1 cellular context compared by ENCODE assay signal in the genomic region with DNA sequence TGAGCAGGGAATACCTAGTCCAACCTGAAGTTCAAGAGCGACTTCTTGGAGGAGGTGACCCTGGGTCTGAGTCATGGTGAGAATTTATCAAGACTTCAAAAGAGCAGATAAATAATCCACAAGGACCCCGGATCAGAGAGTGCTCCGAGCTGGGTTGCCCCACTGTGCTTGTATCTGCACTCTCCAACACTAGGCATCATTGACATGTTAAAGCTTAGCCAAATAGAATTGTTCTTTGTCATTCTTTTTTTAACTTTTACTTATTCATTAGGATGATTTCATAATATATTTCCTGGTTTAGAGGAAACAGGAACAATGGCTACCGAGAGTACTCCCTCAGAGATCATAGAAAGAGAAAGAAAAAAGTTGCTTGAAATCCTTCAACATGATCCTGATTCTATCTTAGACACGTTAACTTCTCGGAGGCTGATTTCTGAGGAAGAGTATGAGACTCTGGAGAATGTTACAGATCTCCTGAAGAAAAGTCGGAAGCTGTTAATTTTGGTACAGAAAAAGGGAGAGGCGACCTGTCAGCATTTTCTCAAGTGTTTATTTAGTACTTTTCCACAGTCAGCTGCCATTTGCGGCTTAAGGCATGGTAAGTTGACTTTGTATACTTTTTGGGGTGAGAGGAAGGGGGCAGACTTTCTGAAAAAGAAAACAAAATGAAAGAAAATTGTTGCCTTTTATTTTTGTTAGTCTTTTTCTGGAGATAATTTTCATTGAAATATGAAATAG.
A peak's percentile ranks its signal among the peaks of the same experiment; 100 is the strongest.
TF ChIP-seq lines count a peak whose summit lies in the region.

A gene with protein sequence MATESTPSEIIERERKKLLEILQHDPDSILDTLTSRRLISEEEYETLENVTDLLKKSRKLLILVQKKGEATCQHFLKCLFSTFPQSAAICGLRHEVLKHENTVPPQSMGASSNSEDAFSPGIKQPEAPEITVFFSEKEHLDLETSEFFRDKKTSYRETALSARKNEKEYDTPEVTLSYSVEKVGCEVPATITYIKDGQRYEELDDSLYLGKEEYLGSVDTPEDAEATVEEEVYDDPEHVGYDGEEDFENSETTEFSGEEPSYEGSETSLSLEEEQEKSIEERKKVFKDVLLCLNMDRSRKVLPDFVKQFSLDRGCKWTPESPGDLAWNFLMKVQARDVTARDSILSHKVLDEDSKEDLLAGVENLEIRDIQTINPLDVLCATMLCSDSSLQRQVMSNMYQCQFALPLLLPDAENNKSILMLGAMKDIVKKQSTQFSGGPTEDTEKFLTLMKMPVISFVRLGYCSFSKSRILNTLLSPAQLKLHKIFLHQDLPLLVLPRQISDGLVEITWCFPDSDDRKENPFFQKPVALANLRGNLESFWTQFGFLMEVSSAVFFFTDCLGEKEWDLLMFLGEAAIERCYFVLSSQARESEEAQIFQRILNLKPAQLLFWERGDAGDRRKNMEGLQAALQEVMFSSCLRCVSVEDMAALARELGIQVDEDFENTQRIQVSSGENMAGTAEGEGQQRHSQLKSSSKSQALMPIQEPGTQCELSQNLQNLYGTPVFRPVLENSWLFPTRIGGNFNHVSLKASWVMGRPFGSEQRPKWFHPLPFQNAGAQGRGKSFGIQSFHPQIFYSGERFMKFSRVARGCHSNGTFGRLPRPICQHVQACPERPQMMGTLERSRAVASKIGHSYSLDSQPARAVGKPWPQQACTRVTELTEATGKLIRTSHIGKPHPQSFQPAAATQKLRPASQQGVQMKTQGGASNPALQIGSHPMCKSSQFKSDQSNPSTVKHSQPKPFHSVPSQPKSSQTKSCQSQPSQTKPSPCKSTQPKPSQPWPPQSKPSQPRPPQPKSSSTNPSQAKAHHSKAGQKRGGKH (plus strand): TSS at position 300 of the 738 bp plus-strand sequence. CDS start 16 bp downstream, at position 316.

TF ChIP-seq in K562, 482 proteins besides CTCF, POLR2A, EP300 and RAD21 (continued from another document and continues in another):
- TF ChIP-seq, protein P1, sequence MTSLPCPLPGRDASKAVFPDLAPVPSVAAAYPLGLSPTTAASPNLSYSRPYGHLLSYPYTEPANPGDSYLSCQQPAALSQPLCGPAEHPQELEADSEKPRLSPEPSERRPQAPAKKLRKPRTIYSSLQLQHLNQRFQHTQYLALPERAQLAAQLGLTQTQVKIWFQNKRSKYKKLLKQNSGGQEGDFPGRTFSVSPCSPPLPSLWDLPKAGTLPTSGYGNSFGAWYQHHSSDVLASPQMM (CRISPR knock-in tag; IDR thresholded peaks at IDR 0.05), result no peak
- no peak for TF ChIP-seq THRAP3 (IDR thresholded peaks at IDR 0.05; ENCODE audit: borderline replicate concordance)
- TF ChIP-seq, protein P2, sequence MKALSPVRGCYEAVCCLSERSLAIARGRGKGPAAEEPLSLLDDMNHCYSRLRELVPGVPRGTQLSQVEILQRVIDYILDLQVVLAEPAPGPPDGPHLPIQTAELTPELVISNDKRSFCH (CRISPR knock-in tag; IDR thresholded peaks at IDR 0.05), result no peak
- TF ChIP-seq, protein P2 (tag; IDR thresholded peaks at IDR 0.05), result no peak
- no peak for TF ChIP-seq MED1 (CRISPR knock-in tag; IDR thresholded peaks at IDR 0.05; ENCODE audit: borderline replicate concordance)
- no peak for TF ChIP-seq STAT5B (CRISPR knock-in tag; IDR thresholded peaks at IDR 0.05)
- TF ChIP-seq, protein P3, sequence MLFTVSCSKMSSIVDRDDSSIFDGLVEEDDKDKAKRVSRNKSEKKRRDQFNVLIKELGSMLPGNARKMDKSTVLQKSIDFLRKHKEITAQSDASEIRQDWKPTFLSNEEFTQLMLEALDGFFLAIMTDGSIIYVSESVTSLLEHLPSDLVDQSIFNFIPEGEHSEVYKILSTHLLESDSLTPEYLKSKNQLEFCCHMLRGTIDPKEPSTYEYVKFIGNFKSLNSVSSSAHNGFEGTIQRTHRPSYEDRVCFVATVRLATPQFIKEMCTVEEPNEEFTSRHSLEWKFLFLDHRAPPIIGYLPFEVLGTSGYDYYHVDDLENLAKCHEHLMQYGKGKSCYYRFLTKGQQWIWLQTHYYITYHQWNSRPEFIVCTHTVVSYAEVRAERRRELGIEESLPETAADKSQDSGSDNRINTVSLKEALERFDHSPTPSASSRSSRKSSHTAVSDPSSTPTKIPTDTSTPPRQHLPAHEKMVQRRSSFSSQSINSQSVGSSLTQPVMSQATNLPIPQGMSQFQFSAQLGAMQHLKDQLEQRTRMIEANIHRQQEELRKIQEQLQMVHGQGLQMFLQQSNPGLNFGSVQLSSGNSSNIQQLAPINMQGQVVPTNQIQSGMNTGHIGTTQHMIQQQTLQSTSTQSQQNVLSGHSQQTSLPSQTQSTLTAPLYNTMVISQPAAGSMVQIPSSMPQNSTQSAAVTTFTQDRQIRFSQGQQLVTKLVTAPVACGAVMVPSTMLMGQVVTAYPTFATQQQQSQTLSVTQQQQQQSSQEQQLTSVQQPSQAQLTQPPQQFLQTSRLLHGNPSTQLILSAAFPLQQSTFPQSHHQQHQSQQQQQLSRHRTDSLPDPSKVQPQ (CRISPR knock-in tag; IDR thresholded peaks at IDR 0.05; ENCODE audit: borderline replicate concordance), result no peak
- TF ChIP-seq RBM15 (IDR thresholded peaks at IDR 0.05; ENCODE audit: insufficient read depth, low read length), result no peak
- no peak for TF ChIP-seq PTRF (tag; IDR thresholded peaks at IDR 0.05)
- TF ChIP-seq, protein P4, sequence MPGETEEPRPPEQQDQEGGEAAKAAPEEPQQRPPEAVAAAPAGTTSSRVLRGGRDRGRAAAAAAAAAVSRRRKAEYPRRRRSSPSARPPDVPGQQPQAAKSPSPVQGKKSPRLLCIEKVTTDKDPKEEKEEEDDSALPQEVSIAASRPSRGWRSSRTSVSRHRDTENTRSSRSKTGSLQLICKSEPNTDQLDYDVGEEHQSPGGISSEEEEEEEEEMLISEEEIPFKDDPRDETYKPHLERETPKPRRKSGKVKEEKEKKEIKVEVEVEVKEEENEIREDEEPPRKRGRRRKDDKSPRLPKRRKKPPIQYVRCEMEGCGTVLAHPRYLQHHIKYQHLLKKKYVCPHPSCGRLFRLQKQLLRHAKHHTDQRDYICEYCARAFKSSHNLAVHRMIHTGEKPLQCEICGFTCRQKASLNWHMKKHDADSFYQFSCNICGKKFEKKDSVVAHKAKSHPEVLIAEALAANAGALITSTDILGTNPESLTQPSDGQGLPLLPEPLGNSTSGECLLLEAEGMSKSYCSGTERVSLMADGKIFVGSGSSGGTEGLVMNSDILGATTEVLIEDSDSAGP (CRISPR knock-in tag; IDR thresholded peaks at IDR 0.05), result no peak
- TF ChIP-seq ZNF133 (CRISPR knock-in tag; IDR thresholded peaks at IDR 0.05), result no peak
- TF ChIP-seq, protein P5, sequence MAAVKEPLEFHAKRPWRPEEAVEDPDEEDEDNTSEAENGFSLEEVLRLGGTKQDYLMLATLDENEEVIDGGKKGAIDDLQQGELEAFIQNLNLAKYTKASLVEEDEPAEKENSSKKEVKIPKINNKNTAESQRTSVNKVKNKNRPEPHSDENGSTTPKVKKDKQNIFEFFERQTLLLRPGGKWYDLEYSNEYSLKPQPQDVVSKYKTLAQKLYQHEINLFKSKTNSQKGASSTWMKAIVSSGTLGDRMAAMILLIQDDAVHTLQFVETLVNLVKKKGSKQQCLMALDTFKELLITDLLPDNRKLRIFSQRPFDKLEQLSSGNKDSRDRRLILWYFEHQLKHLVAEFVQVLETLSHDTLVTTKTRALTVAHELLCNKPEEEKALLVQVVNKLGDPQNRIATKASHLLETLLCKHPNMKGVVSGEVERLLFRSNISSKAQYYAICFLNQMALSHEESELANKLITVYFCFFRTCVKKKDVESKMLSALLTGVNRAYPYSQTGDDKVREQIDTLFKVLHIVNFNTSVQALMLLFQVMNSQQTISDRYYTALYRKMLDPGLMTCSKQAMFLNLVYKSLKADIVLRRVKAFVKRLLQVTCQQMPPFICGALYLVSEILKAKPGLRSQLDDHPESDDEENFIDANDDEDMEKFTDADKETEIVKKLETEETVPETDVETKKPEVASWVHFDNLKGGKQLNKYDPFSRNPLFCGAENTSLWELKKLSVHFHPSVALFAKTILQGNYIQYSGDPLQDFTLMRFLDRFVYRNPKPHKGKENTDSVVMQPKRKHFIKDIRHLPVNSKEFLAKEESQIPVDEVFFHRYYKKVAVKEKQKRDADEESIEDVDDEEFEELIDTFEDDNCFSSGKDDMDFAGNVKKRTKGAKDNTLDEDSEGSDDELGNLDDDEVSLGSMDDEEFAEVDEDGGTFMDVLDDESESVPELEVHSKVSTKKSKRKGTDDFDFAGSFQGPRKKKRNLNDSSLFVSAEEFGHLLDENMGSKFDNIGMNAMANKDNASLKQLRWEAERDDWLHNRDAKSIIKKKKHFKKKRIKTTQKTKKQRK (IDR thresholded peaks at IDR 0.05; ENCODE audit: borderline replicate concordance, low read depth, low read length), result no peak
- TF ChIP-seq, protein P6, sequence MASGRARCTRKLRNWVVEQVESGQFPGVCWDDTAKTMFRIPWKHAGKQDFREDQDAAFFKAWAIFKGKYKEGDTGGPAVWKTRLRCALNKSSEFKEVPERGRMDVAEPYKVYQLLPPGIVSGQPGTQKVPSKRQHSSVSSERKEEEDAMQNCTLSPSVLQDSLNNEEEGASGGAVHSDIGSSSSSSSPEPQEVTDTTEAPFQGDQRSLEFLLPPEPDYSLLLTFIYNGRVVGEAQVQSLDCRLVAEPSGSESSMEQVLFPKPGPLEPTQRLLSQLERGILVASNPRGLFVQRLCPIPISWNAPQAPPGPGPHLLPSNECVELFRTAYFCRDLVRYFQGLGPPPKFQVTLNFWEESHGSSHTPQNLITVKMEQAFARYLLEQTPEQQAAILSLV (tag; IDR thresholded peaks at IDR 0.05), result no peak
- TF ChIP-seq TEAD1 (CRISPR knock-in tag; IDR thresholded peaks at IDR 0.05), result 0 out of 4 replicates have a peak, but pooled peaks of 1 of the 2 experiments have one; percentile 4
- TF ChIP-seq, protein P7, sequence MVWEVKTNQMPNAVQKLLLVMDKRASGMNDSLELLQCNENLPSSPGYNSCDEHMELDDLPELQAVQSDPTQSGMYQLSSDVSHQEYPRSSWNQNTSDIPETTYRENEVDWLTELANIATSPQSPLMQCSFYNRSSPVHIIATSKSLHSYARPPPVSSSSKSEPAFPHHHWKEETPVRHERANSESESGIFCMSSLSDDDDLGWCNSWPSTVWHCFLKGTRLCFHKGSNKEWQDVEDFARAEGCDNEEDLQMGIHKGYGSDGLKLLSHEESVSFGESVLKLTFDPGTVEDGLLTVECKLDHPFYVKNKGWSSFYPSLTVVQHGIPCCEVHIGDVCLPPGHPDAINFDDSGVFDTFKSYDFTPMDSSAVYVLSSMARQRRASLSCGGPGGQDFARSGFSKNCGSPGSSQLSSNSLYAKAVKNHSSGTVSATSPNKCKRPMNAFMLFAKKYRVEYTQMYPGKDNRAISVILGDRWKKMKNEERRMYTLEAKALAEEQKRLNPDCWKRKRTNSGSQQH (CRISPR knock-in tag; IDR thresholded peaks at IDR 0.05), result no peak
- no peak for TF ChIP-seq SMAD3 (CRISPR knock-in tag; conservative IDR thresholded peaks at IDR 0.05)
- no peak for TF ChIP-seq NR2C1 (IDR thresholded peaks at IDR 0.05)
- no peak for TF ChIP-seq NR2C1 (tag; IDR thresholded peaks at IDR 0.05)
- no peak for TF ChIP-seq HNRNPH1 (optimal IDR thresholded peaks at IDR 0.05; ENCODE audit: low read depth, low read length)
- peak; percentile 68 for TF ChIP-seq EP400 (IDR thresholded peaks at IDR 0.05)
- no peak for TF ChIP-seq NCOA6 (IDR thresholded peaks at IDR 0.05)
- no peak for TF ChIP-seq CXXC5 (CRISPR knock-in tag; IDR thresholded peaks at IDR 0.05)
- TF ChIP-seq, protein P8, sequence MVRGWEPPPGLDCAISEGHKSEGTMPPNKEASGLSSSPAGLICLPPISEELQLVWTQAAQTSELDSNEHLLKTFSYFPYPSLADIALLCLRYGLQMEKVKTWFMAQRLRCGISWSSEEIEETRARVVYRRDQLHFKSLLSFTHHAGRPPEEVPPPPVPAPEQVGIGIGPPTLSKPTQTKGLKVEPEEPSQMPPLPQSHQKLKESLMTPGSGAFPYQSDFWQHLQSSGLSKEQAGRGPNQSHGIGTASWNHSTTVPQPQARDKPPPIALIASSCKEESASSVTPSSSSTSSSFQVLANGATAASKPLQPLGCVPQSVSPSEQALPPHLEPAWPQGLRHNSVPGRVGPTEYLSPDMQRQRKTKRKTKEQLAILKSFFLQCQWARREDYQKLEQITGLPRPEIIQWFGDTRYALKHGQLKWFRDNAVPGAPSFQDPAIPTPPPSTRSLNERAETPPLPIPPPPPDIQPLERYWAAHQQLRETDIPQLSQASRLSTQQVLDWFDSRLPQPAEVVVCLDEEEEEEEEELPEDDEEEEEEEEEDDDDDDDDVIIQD (CRISPR knock-in tag; IDR thresholded peaks at IDR 0.05), result no peak
- peak; percentile 76 for TF ChIP-seq MEIS2 (IDR thresholded peaks at IDR 0.05; ENCODE audit: partially characterized antibody)
- TF ChIP-seq PURB (CRISPR knock-in tag; IDR thresholded peaks at IDR 0.05; ENCODE audit: low read depth), result no peak
- 0 out of 2 replicates have a peak, but pooled peaks have one; percentile 28 for TF ChIP-seq ZNF644 (tag; IDR thresholded peaks at IDR 0.05; ENCODE audit: low read depth)
- TF ChIP-seq, protein P9, sequence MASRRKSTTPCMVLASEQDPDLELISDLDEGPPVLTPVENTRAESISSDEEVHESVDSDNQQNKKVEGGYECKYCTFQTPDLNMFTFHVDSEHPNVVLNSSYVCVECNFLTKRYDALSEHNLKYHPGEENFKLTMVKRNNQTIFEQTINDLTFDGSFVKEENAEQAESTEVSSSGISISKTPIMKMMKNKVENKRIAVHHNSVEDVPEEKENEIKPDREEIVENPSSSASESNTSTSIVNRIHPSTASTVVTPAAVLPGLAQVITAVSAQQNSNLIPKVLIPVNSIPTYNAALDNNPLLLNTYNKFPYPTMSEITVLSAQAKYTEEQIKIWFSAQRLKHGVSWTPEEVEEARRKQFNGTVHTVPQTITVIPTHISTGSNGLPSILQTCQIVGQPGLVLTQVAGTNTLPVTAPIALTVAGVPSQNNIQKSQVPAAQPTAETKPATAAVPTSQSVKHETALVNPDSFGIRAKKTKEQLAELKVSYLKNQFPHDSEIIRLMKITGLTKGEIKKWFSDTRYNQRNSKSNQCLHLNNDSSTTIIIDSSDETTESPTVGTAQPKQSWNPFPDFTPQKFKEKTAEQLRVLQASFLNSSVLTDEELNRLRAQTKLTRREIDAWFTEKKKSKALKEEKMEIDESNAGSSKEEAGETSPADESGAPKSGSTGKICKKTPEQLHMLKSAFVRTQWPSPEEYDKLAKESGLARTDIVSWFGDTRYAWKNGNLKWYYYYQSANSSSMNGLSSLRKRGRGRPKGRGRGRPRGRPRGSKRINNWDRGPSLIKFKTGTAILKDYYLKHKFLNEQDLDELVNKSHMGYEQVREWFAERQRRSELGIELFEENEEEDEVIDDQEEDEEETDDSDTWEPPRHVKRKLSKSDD (conservative IDR thresholded peaks at IDR 0.05; ENCODE audit: low read length), result no peak
- TF ChIP-seq GTF2E2 (tag; IDR thresholded peaks at IDR 0.05), result peak; percentile 75
- TF ChIP-seq ZBTB1 (CRISPR knock-in tag; IDR thresholded peaks at IDR 0.05; ENCODE audit: borderline replicate concordance, low read depth), result no peak
- TF ChIP-seq ARNT (IDR thresholded peaks at IDR 0.05), result no peak
- TF ChIP-seq, protein P10, sequence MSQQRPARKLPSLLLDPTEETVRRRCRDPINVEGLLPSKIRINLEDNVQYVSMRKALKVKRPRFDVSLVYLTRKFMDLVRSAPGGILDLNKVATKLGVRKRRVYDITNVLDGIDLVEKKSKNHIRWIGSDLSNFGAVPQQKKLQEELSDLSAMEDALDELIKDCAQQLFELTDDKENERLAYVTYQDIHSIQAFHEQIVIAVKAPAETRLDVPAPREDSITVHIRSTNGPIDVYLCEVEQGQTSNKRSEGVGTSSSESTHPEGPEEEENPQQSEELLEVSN (IDR thresholded peaks at IDR 0.05; ENCODE audit: borderline replicate concordance in 1 of 2, extremely low read depth in 1 of 2, insufficient read depth in 1 of 2, insufficient read length in 1 of 2, low read depth in 1 of 2, low read length in 1 of 2, poor library complexity in 1 of 2, severe bottlenecking in 1 of 2), result no peak
- TF ChIP-seq ZNF121 (CRISPR knock-in tag; conservative IDR thresholded peaks at IDR 0.05), result no peak
